ENCODE assay signal across 23 cellular contexts in the genomic region with DNA sequence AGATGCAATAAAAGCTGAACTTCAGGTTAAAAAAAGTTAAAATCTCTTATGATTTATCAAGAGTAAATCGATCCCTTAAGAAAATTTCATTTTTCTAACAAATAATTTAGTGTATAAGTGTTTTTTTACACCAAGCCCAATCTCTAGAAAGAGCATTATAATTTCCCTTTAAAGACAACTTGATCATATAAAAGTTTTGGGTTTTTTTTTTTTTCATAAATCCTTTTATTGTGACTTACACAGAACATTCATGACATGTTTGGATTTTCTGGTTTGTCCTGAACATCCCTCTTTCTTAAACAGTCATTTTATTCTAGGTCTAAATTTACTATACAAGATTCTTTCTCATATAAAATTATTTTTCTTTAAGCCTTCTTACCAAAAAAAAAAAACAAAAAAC. TPM values are rescaled to one million over a fixed set of nuclear protein-coding genes. Genes with fewer than 3 reads are reported as not detected.
A peak's percentile ranks its signal among the peaks of the same experiment; 100 is the strongest.
DNase-seq lines count a peak whose midpoint lies in the region; ATAC-seq, FAIRE-seq and TF ChIP-seq lines count a peak whose summit lies in the region.
"Had no signal": no experiment of that assay in that cellular context is flagged by ENCODE, and none has a peak within 500 bp of the region (broad histone marks: within the 10 kb centered on the region; RNA-seq: fewer than 3 reads in every experiment).

No MANE protein-coding gene starts in this region.

- no TSS peak for BruUV-seq in endothelial cell of umbilical vein (replicated peaks; lab: Mats Ljungman, UMichigan)
- BruUV-seq in PC-3 (replicated peaks; lab: Mats Ljungman, UMichigan), result no TSS peak

- ATAC-seq in PC-3, result no peak
- ATAC-seq: GM12878 had no signal

- POLR2A ChIA-PET in endothelial cell of umbilical vein (lab: Charles Lee), result no interaction called here
- POLR2A ChIA-PET in PC-3 (lab: Charles Lee; ENCODE audit: unreplicated experiment), result interaction anchor here (0.7 kb wide), 1 partner anchor 11 kb away, joined by 5 read pairs; no protein-coding TSS in a partner anchor

- H3K36me3 ChIP-seq in HUES48 (ENCODE audit: control insufficient read depth, insufficient read depth, low read length) (peaks cover 18% of the 10 kb centered on the region), endothelial cell of umbilical vein (ENCODE audit: control insufficient read depth in 2 of 2, extremely low read depth in 1 of 2, insufficient read depth in 2 of 2, low read length in 2 of 2) (peaks cover 0 to 2% of the 10 kb centered on the region in 2 experiments), PC-3 (ENCODE audit: low read depth, low read length) (peaks cover 48% of the 10 kb centered on the region)

- no peaks in the 10 kb centered on the region for H3F3A ChIP-seq in PC-3 (ENCODE audit: low read length, unreplicated experiment)

- intact Hi-C loops in endothelial cell of umbilical vein (cut with micrococcal nuclease) (no loop called here), PC-3 (cut with micrococcal nuclease) (no loop called here)

- no peaks in the 10 kb centered on the region for H3K4me1 ChIP-seq in HUES48 (ENCODE audit: control insufficient read depth, insufficient read depth, low read length)
- no peaks in the 10 kb centered on the region for H3K4me1 ChIP-seq in endothelial cell of umbilical vein (ENCODE audit: control insufficient read depth, extremely low read depth, insufficient read depth, low read length)
- H3K4me1 ChIP-seq in PC-3 (ENCODE audit: insufficient read depth, low read length), result no peaks in the 10 kb centered on the region

- no peaks in the 10 kb centered on the region for H4K20me1 ChIP-seq in endothelial cell of umbilical vein (replicated peaks; ENCODE audit: control insufficient read depth, extremely low read depth, insufficient read depth, low read length)
- H4K20me1 ChIP-seq in PC-3 (ENCODE audit: low read length), result no peaks in the 10 kb centered on the region
- H4K20me1 ChIP-seq: BLaER1 had no signal

- H3K9me3 ChIP-seq in HUES48 (ENCODE audit: control insufficient read depth, insufficient read depth, low read length) (peaks cover 37% of the 10 kb centered on the region), endothelial cell of umbilical vein (replicated peaks; ENCODE audit: control insufficient read depth, insufficient read depth, low read length) (no peaks in the 10 kb centered on the region), PC-3 (ENCODE audit: low read length) (no peaks in the 10 kb centered on the region)

- no peaks in the 10 kb centered on the region for H3K27me3 ChIP-seq in HUES48 (ENCODE audit: control insufficient read depth, insufficient read depth, low read length)
- no peaks in the 10 kb centered on the region for H3K27me3 ChIP-seq in endothelial cell of umbilical vein (ENCODE audit: control insufficient read depth in 2 of 2, insufficient read depth in 2 of 2, low read length in 2 of 2)
- no peaks in the 10 kb centered on the region for H3K27me3 ChIP-seq in PC-3 (ENCODE audit: low read length)
- H3K27me3 ChIP-seq: BLaER1 had no signal

- peak overlapping the region; percentile 17; the same call in 1 of the 2 replicates for H3K4me3 ChIP-seq in HUES48 (ENCODE audit: low read depth, low read length)
- H3K4me3 ChIP-seq in endothelial cell of umbilical vein (replicated peaks in 1 of 3; ENCODE audit: insufficient read depth in 1 of 3, low read depth in 1 of 3, low read length in 3 of 3), result no peak overlapping the region
- H3K4me3 ChIP-seq in PC-3 (ENCODE audit: low read length), result no peak overlapping the region
- H3K4me3 ChIP-seq: BLaER1, GM12878, GM23248 had no signal

- no peaks in the 10 kb centered on the region for H3K9me2 ChIP-seq in PC-3 (replicated peaks; ENCODE audit: low read length)

- CTCF ChIA-PET in endothelial cell of umbilical vein (lab: Charles Lee) (no interaction called here), PC-3 (lab: Charles Lee) (no interaction called here)

- TF ChIP-seq POLR2A in endothelial cell of umbilical vein (IDR thresholded peaks at IDR 0.05; ENCODE audit: low read depth, low read length), result no peak

- dilution Hi-C loops in endothelial cell of umbilical vein (cut with MboI; ENCODE audit: extremely low pct_ligation_motif_present, low sequenced_read_pairs), result no loop called here

- no peak overlapping the region for H3K27ac ChIP-seq in HUES48 (ENCODE audit: low read depth, low read length)
- no peak overlapping the region for H3K27ac ChIP-seq in endothelial cell of umbilical vein (ENCODE audit: insufficient read depth, low read depth, low read length)
- no peak overlapping the region for H3K27ac ChIP-seq in PC-3 (ENCODE audit: low read length)
- H3K27ac ChIP-seq: BLaER1, C4-2B, GM23248 had no signal

- H3K9me1 ChIP-seq in endothelial cell of umbilical vein (replicated peaks; ENCODE audit: control insufficient read depth, extremely low read depth, insufficient read depth, low read length), result no peaks in the 10 kb centered on the region

- H3K79me2 ChIP-seq in endothelial cell of umbilical vein (ENCODE audit: control insufficient read depth, insufficient read depth, low read length), result peaks cover 25% of the 10 kb centered on the region
- peaks cover 13% of the 10 kb centered on the region for H3K79me2 ChIP-seq in PC-3 (ENCODE audit: low read length)

- H3K9ac ChIP-seq in HUES48 (ENCODE audit: low read depth, low read length) (no peak overlapping the region), endothelial cell of umbilical vein (replicated peaks; ENCODE audit: extremely low read depth, insufficient read depth, low read length) (no peak overlapping the region), PC-3 (ENCODE audit: low read length) (no peak overlapping the region)
- H3K9ac ChIP-seq: BLaER1, GM23248 had no signal

- H3K4me2 ChIP-seq in endothelial cell of umbilical vein (ENCODE audit: insufficient read depth, low read length) (no peak overlapping the region), PC-3 (ENCODE audit: low read length) (no peak overlapping the region)
- H3K4me2 ChIP-seq: BLaER1 had no signal

- no peak for DNase-seq in RCC 7860 (ENCODE audit: low spot score)
- DNase-seq in endothelial cell of umbilical vein (ENCODE audit: low read depth, low spot score), result no peak
- DNase-seq in NCI-H526 (lab: John Stamatoyannopoulos, UW), result no peak
- DNase-seq in activated CD4-positive, alpha-beta T cell treated with anti-CD3 and anti-CD28 coated beads for 48 hours, result no peak
- DNase-seq in PC-3, result no peak
- DNase-seq in activated effector memory CD4-positive, alpha-beta T cell treated with Interleukin-2 at 50 U/mL for 16 hours, result no peak
- DNase-seq: CD4-positive, CD25-positive, alpha-beta regulatory T cell; CD8-positive, alpha-beta memory T cell; DMS 273 treated with DMSO at 0.1 percent for 48 hours; DMS79; EL; GDM1; GM23248; H7; HCEC 1CT; HFFc6 had no signal

- peak; percentile 41 for FAIRE-seq in RCC 7860 (lab: Jason Lieb, UNC)
- FAIRE-seq in endothelial cell of umbilical vein (lab: Jason Lieb, UNC), result peak; percentile 12
- FAIRE-seq: D721Med, GM12878, GM19239, H1 had no signal

- H2AFZ ChIP-seq in endothelial cell of umbilical vein (ENCODE audit: low read depth, low read length) (no peak overlapping the region), PC-3 (ENCODE audit: low read length) (no peak overlapping the region)
- H2AFZ ChIP-seq: GM23248 had no signal

- TF ChIP-seq CTCF in endothelial cell of umbilical vein (IDR thresholded peaks at IDR 0.05; ENCODE audit: extremely low read depth in 1 of 2, insufficient read depth in 1 of 2, low read depth in 1 of 2, low read length in 2 of 2) (no peak), PC-3 (conservative IDR thresholded peaks at IDR 0.05; ENCODE audit: low read depth, low read length) (no peak)

TF ChIP-seq in endothelial cell of umbilical vein, 7 proteins besides CTCF, POLR2A, EP300 and RAD21:
- TF ChIP-seq JUN (IDR thresholded peaks at IDR 0.05; ENCODE audit: borderline replicate concordance, insufficient read depth, insufficient read length, low read depth) (no peak), POLR2AphosphoS5 (IDR thresholded peaks at IDR 0.05; ENCODE audit: insufficient read depth, low read depth, low read length) (no peak), GATA2 (IDR thresholded peaks at IDR 0.05; ENCODE audit: insufficient read depth, insufficient read length, low read depth, low read length) (no peak), MAX (IDR thresholded peaks at IDR 0.05; ENCODE audit: insufficient read depth, insufficient read length) (no peak), MYC (IDR thresholded peaks at IDR 0.05; ENCODE audit: low read depth, low read length) (no peak), EZH2 (IDR thresholded peaks at IDR 0.05; ENCODE audit: borderline replicate concordance, low read depth, low read length, severe bottlenecking) (no peak), FOS (IDR thresholded peaks at IDR 0.05; ENCODE audit: borderline replicate concordance, insufficient read depth, low read length) (no peak)
TF ChIP-seq in endothelial cell of umbilical vein: peak in this region for 0.

RNA-seq across cellular contexts. Expression of gene ZNF721, which starts 6.5 kb away (rescaled TPM):
- total RNA-seq in endothelial cell of umbilical vein (21.3 and 21.7 TPM in 2 replicates), PC-3 (2014; rRNA removed) (17.5 and 23.1 TPM in 2 replicates)
- polyA plus RNA-seq in endothelial cell of umbilical vein, result 4.0 and 5.5 TPM in 2 replicates
- 6.6 and 7.6 TPM in 2 replicates for polyA plus RNA-seq in endothelial cell of umbilical vein (2011; cell fraction: cytosol; rRNA removed)
- 16.2 and 18.3 TPM in 2 replicates for polyA plus RNA-seq in endothelial cell of umbilical vein (2011; cell fraction: nucleus; rRNA removed)
- 14.2 and 14.8 TPM in 2 replicates for polyA plus RNA-seq in endothelial cell of umbilical vein (2012)
- polyA minus RNA-seq in endothelial cell of umbilical vein, result 14.9 and 17.6 TPM in 2 replicates
- 11.5 TPM for polyA minus RNA-seq in endothelial cell of umbilical vein (2011; cell fraction: cytosol; rRNA and poly(A)+ RNA removed)
- 15.7 and 29.5 TPM in 2 replicates for polyA minus RNA-seq in endothelial cell of umbilical vein (2011; cell fraction: nucleus; rRNA and poly(A)+ RNA removed)

RNA-seq across cellular contexts. Expression of gene PIGG, which starts 6.6 kb away (rescaled TPM):
- total RNA-seq in endothelial cell of umbilical vein (59.0 and 59.1 TPM in 2 replicates), PC-3 (2014; rRNA removed) (21.2 and 27.9 TPM in 2 replicates)
- 62.2 and 64.7 TPM in 2 replicates for polyA plus RNA-seq in endothelial cell of umbilical vein
- 24.9 and 28.4 TPM in 2 replicates for polyA plus RNA-seq in endothelial cell of umbilical vein (2011; cell fraction: cytosol; rRNA removed)
- polyA plus RNA-seq in endothelial cell of umbilical vein (2011; cell fraction: nucleus; rRNA removed), result 195 and 207 TPM in 2 replicates
- polyA plus RNA-seq in endothelial cell of umbilical vein (2012), result 36.2 and 42.8 TPM in 2 replicates
- polyA minus RNA-seq in endothelial cell of umbilical vein, result 102 and 106 TPM in 2 replicates
- polyA minus RNA-seq in endothelial cell of umbilical vein (2011; cell fraction: cytosol; rRNA and poly(A)+ RNA removed), result 15.7 TPM
- polyA minus RNA-seq in endothelial cell of umbilical vein (2011; cell fraction: nucleus; rRNA and poly(A)+ RNA removed), result 89.3 and 112 TPM in 2 replicates
